Comparison of ENCODE assay signal across 1 cellular context in the genomic region with DNA sequence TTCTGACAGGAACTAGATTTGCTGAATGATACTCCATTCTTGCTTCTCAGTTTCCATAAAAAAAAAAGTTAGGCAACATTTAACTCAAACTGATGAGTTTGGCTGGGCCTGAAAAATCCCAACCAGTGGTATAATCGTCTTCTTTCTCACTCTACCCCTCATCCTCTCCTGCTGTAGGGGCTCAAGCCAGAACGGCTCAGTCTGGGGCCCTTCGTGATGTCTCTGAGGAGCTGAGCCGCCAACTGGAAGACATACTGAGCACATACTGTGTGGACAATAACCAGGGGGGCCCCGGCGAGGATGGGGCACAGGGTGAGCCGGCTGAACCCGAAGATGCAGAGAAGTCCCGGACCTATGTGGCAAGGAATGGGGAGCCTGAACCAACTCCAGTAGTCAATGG.
TF ChIP-seq lines count a peak whose summit lies in the region.

No MANE protein-coding gene starts in this region.

TF ChIP-seq in liver, 16 proteins besides CTCF, POLR2A, EP300 and RAD21 (continued from another document):
- TF ChIP-seq, protein P1, sequence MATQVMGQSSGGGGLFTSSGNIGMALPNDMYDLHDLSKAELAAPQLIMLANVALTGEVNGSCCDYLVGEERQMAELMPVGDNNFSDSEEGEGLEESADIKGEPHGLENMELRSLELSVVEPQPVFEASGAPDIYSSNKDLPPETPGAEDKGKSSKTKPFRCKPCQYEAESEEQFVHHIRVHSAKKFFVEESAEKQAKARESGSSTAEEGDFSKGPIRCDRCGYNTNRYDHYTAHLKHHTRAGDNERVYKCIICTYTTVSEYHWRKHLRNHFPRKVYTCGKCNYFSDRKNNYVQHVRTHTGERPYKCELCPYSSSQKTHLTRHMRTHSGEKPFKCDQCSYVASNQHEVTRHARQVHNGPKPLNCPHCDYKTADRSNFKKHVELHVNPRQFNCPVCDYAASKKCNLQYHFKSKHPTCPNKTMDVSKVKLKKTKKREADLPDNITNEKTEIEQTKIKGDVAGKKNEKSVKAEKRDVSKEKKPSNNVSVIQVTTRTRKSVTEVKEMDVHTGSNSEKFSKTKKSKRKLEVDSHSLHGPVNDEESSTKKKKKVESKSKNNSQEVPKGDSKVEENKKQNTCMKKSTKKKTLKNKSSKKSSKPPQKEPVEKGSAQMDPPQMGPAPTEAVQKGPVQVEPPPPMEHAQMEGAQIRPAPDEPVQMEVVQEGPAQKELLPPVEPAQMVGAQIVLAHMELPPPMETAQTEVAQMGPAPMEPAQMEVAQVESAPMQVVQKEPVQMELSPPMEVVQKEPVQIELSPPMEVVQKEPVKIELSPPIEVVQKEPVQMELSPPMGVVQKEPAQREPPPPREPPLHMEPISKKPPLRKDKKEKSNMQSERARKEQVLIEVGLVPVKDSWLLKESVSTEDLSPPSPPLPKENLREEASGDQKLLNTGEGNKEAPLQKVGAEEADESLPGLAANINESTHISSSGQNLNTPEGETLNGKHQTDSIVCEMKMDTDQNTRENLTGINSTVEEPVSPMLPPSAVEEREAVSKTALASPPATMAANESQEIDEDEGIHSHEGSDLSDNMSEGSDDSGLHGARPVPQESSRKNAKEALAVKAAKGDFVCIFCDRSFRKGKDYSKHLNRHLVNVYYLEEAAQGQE (IDR thresholded peaks at IDR 0.05) = no peak
- no peak for TF ChIP-seq HNF4A (conservative IDR thresholded peaks at IDR 0.05)
- TF ChIP-seq, protein P2, sequence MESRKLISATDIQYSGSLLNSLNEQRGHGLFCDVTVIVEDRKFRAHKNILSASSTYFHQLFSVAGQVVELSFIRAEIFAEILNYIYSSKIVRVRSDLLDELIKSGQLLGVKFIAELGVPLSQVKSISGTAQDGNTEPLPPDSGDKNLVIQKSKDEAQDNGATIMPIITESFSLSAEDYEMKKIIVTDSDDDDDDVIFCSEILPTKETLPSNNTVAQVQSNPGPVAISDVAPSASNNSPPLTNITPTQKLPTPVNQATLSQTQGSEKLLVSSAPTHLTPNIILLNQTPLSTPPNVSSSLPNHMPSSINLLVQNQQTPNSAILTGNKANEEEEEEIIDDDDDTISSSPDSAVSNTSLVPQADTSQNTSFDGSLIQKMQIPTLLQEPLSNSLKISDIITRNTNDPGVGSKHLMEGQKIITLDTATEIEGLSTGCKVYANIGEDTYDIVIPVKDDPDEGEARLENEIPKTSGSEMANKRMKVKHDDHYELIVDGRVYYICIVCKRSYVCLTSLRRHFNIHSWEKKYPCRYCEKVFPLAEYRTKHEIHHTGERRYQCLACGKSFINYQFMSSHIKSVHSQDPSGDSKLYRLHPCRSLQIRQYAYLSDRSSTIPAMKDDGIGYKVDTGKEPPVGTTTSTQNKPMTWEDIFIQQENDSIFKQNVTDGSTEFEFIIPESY (IDR thresholded peaks at IDR 0.05) = no peak
- TF ChIP-seq YY1 (IDR thresholded peaks at IDR 0.05) = no peak
- no peak for TF ChIP-seq RXRA (IDR thresholded peaks at IDR 0.05)
- no peak for TF ChIP-seq NR2F2 (IDR thresholded peaks at IDR 0.05)
